In genomic region chr10:106424076-106424475, GRCh38 we compare ENCODE assay signal across 22 cellular contexts.
DNase-seq lines count a peak whose midpoint lies in the region; ATAC-seq, FAIRE-seq and TF ChIP-seq lines count a peak whose summit lies in the region.
"Had no signal": no experiment of that assay in that cellular context is flagged by ENCODE, and none has a peak within 500 bp of the region (broad histone marks: within the 10 kb centered on the region; RNA-seq: fewer than 3 reads in every experiment).

No MANE protein-coding gene starts in this region.

- peak; percentile 95 for DNase-seq in EL
- peak; percentile 95 for DNase-seq in NCI-H460 (ENCODE audit: extremely low read depth, low read depth)
- peak; percentile 94 for DNase-seq in epithelial cell of prostate (ENCODE audit: low read depth, low spot score)
- peak; percentile 1 to 73 for DNase-seq in trophoblast cell
- no peak for DNase-seq in NCI-H1436 treated with DMSO at 0.1 percent for 48 hours (lab: John Stamatoyannopoulos, UW)
- DNase-seq in H54 (ENCODE audit: insufficient read length, low spot score), result no peak
- DNase-seq in progenitor cell of endocrine pancreas (ENCODE audit: low spot score, unreplicated experiment), result no peak
- DNase-seq in gastrocnemius medialis, result no peak
- DNase-seq: activated effector memory CD4-positive, alpha-beta T cell treated with anti-CD3 and anti-CD28 coated beads, Interleukin-2, amount 50 U/mL, for 16 hours; CD4-positive, CD25-positive, alpha-beta regulatory T cell; dorsolateral prefrontal cortex; NCI-H1092 treated with DMSO at 0.1 percent for 48 hours; NCI-H2171; NCI-H82; nephron progenitor cell; stimulated activated CD4-positive, alpha-beta T cell treated with anti-CD3 and anti-CD28 coated beads, Interleukin-2, amount 100 ng/mL, for 24 hours; T-helper 1 cell had no signal

- H3K27me3 ChIP-seq in trophoblast cell (ENCODE audit: insufficient read depth, low read length) (no peaks in the 10 kb centered on the region), gastrocnemius medialis (no peaks in the 10 kb centered on the region)
- H3K27me3 ChIP-seq: dorsolateral prefrontal cortex, right atrium auricular region had no signal

- H3K9me3 ChIP-seq in trophoblast cell (ENCODE audit: insufficient read depth, low read depth, low read length) (no peaks in the 10 kb centered on the region), gastrocnemius medialis (no peaks in the 10 kb centered on the region)
- H3K9me3 ChIP-seq: right atrium auricular region had no signal

- TF ChIP-seq CTCF in progenitor cell of endocrine pancreas (IDR thresholded peaks at IDR 0.05; ENCODE audit: unreplicated experiment) (no peak), gastrocnemius medialis (IDR thresholded peaks at IDR 0.05 in 4 of 5, conservative IDR thresholded peaks at IDR 0.05 in 1 of 5) (no peak)

- H3K14ac ChIP-seq in trophoblast cell (ENCODE audit: low read length), result no peak overlapping the region

- H4K12ac ChIP-seq in trophoblast cell (ENCODE audit: low read depth, low read length), result no peak overlapping the region

- no peak overlapping the region for H3K4ac ChIP-seq in trophoblast cell (ENCODE audit: low read depth, low read length)

- no peaks in the 10 kb centered on the region for H3K4me1 ChIP-seq in trophoblast cell (ENCODE audit: control insufficient read depth in 1 of 2, insufficient read depth in 2 of 2, low read length in 2 of 2)
- no peaks in the 10 kb centered on the region for H3K4me1 ChIP-seq in gastrocnemius medialis
- H3K4me1 ChIP-seq: right atrium auricular region had no signal

- H3K27me3 Mint-ChIP-seq in progenitor cell of endocrine pancreas, result no peaks in the 10 kb centered on the region
- H3K27me3 Mint-ChIP-seq: CD4-positive, CD25-positive, alpha-beta regulatory T cell; memory B cell had no signal

- no peak overlapping the region for H3K4me3 Mint-ChIP-seq in progenitor cell of endocrine pancreas (ENCODE audit: low read depth)
- H3K4me3 Mint-ChIP-seq: CD4-positive, CD25-positive, alpha-beta regulatory T cell; memory B cell; nephron progenitor cell; WTC11 had no signal

- in situ Hi-C loops in gastrocnemius medialis (cut with MboI; ENCODE audit: low sequenced_read_pairs in 4 of 4), result no loop called here

- TF ChIP-seq POLR2A in H54 (IDR thresholded peaks at IDR 0.05; ENCODE audit: low read depth, low read length) (no peak), gastrocnemius medialis (IDR thresholded peaks at IDR 0.05) (no peak)

- no peak overlapping the region for H3K4me2 ChIP-seq in trophoblast cell (ENCODE audit: low read length)

- H4K8ac ChIP-seq in trophoblast cell (ENCODE audit: low read depth, low read length), result no peak overlapping the region

- intact Hi-C loops in gastrocnemius medialis (cut with DNase I; ENCODE audit: low total_unique reads), result no loop called here

- H3K79me1 ChIP-seq in trophoblast cell (ENCODE audit: low read length), result no peaks in the 10 kb centered on the region

- no CpG with 5 or more reads among the region's 2 CpGs for WGBS in trophoblast cell (ENCODE audit: extremely low coverage, insufficient coverage, insufficient read length)

- no peaks in the 10 kb centered on the region for H3K36me3 Mint-ChIP-seq in progenitor cell of endocrine pancreas (ENCODE audit: insufficient read depth)
- H3K36me3 Mint-ChIP-seq: CD4-positive, CD25-positive, alpha-beta regulatory T cell; memory B cell; WTC11 had no signal

- H3K9ac ChIP-seq in trophoblast cell (ENCODE audit: low read length), result no peak overlapping the region

- no peak overlapping the region for H4K91ac ChIP-seq in trophoblast cell (ENCODE audit: low read depth, low read length)

- H3K18ac ChIP-seq in trophoblast cell (ENCODE audit: low read length), result no peak overlapping the region

- no peak overlapping the region for H3K4me3 ChIP-seq in trophoblast cell (ENCODE audit: low read depth, low read length)
- H3K4me3 ChIP-seq in gastrocnemius medialis, result no peak overlapping the region
- H3K4me3 ChIP-seq: dorsolateral prefrontal cortex, right atrium auricular region had no signal

- no peaks in the 10 kb centered on the region for H3K36me3 ChIP-seq in trophoblast cell (ENCODE audit: control insufficient read depth in 1 of 2, insufficient read depth in 2 of 2, low read length in 2 of 2)
- H3K36me3 ChIP-seq in gastrocnemius medialis, result no peaks in the 10 kb centered on the region
- H3K36me3 ChIP-seq: right atrium auricular region had no signal

- H2BK12ac ChIP-seq in trophoblast cell (ENCODE audit: low read length), result no peak overlapping the region

- H3K23ac ChIP-seq in trophoblast cell (ENCODE audit: low read length), result no peak overlapping the region

- no peaks in the 10 kb centered on the region for H3K79me2 ChIP-seq in trophoblast cell (ENCODE audit: control insufficient read depth, insufficient read depth, low read length, poor library complexity)

- ATAC-seq in gastrocnemius medialis, result no peak
- ATAC-seq: WTC11 had no signal

- H2BK120ac ChIP-seq in trophoblast cell (ENCODE audit: insufficient read depth, low read length, poor library complexity), result no peak overlapping the region

- no peak overlapping the region for H2BK5ac ChIP-seq in trophoblast cell (ENCODE audit: low read depth, low read length, poor library complexity)

- no peaks in the 10 kb centered on the region for H3K9me3 Mint-ChIP-seq in progenitor cell of endocrine pancreas (ENCODE audit: low read depth)
- H3K9me3 Mint-ChIP-seq: nephron progenitor cell, WTC11 had no signal

- no peak for FAIRE-seq in H54 (lab: Jason Lieb, UNC)
- FAIRE-seq: GM12891, H1 had no signal

- H3K27ac ChIP-seq in epithelial cell of prostate, result peak overlapping the region; percentile 97
- no peak overlapping the region for H3K27ac ChIP-seq in trophoblast cell (ENCODE audit: low read depth, low read length)
- H3K27ac ChIP-seq in gastrocnemius medialis, result no peak overlapping the region
- H3K27ac ChIP-seq: dorsolateral prefrontal cortex, right atrium auricular region had no signal

- H3K27ac Mint-ChIP-seq in progenitor cell of endocrine pancreas, result no peak overlapping the region
- H3K27ac Mint-ChIP-seq: CD4-positive, CD25-positive, alpha-beta regulatory T cell; memory B cell; nephron progenitor cell; WTC11 had no signal

- H2AFZ ChIP-seq in trophoblast cell (ENCODE audit: insufficient read depth, low read length, poor library complexity), result no peak overlapping the region

- no peak overlapping the region for H2AK5ac ChIP-seq in trophoblast cell (ENCODE audit: low read length)

- H3K4me1 Mint-ChIP-seq in progenitor cell of endocrine pancreas (ENCODE audit: low read depth), result no peaks in the 10 kb centered on the region
- H3K4me1 Mint-ChIP-seq: CD4-positive, CD25-positive, alpha-beta regulatory T cell; memory B cell; nephron progenitor cell had no signal

Comparison
In these comparisons a context has a peak if more than half of its experiments do, and no peak if none do; other contexts are left out.
1. DNase-seq: peak in EL (single experiment), NCI-H460 (single experiment), epithelial cell of prostate (single experiment) and trophoblast cell (2 of 2); none in NCI-H1436 treated with DMSO at 0.1 percent for 48 hours (single experiment), H54 (single experiment), progenitor cell of endocrine pancreas (single experiment) and gastrocnemius medialis (0 of 2).